9 cellular contexts compared by ENCODE assay signal in the genomic region with DNA sequence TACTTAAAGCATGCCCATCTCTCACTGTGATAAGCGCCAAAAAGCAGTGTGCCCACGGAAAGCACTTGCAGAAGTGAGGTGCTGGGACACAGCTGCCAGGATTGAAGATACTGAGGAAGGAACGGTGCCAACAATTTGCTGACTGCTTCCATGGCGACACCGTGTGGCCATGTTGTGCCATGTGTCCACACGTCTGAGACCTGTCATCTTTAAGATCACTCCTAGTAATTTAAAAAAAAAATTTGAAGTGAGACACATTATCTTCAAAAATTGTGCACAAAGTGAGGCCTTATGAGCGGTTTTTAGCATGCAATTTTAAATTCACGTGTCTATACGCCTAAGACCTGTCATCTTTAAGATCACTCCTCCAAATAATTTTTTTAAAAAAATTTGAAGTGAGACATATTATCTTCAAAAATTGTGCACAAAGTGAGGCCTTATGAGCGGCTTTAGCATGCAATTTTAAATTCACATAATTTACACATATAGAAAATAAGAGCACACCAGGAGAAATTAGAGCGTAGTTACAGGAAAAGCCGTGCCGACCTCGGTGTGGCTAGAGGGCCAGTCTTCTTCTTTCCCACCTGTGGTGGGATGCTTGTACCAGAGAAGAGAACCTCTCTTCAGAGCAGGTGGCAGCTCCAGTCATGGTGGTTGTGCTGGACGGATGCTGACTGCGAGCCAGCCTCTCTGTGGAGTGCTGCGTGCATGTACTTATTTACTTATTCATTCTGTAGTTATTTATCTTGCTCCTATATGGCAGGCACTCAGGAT. TPM values are rescaled to one million over a fixed set of nuclear protein-coding genes. Genes with fewer than 3 reads are reported as not detected.
A peak's percentile ranks its signal among the peaks of the same experiment; 100 is the strongest.
DNase-seq lines count a peak whose midpoint lies in the region; ATAC-seq, FAIRE-seq and TF ChIP-seq lines count a peak whose summit lies in the region.
"Had no signal": no experiment of that assay in that cellular context is flagged by ENCODE, and none has a peak within 500 bp of the region (broad histone marks: within the 10 kb centered on the region; RNA-seq: fewer than 3 reads in every experiment).

No MANE protein-coding gene starts in this region.

- H4K20me1 ChIP-seq in GM12878 (ENCODE audit: control insufficient read depth, insufficient read depth), result no peaks in the 10 kb centered on the region

- FAIRE-seq in GM12878 (lab: Jason Lieb, UNC), result peak; percentile 68

- intact Hi-C loops in GM12878 (cut with micrococcal nuclease; ENCODE audit: unreplicated experiment), result loop anchor here (5.0 kb wide), 1 partner anchor 543 kb away; no protein-coding TSS in a partner anchor

- H3K9ac ChIP-seq in GM12878 (ENCODE audit: control insufficient read depth, insufficient read depth, low read length), result no peak overlapping the region

- no peak for TF ChIP-seq EP300 in GM12878 (IDR thresholded peaks at IDR 0.05; ENCODE audit: borderline replicate concordance in 1 of 2, control insufficient read depth in 1 of 2, low read depth in 2 of 2, low read length in 2 of 2)

- TF ChIP-seq POLR2A in GM12878 (IDR thresholded peaks at IDR 0.05; ENCODE audit: low read depth, low read length), result no peak

- no peak overlapping the region for H3K27ac ChIP-seq in GM12878 (ENCODE audit: control insufficient read depth, insufficient read depth)
- H3K27ac ChIP-seq: vagina had no signal

- peak; percentile 50 for TF ChIP-seq RAD21 in GM12878 (IDR thresholded peaks at IDR 0.05; ENCODE audit: insufficient read depth, low read depth, low read length)

- no TSS peak for BruUV-seq in GM12878 (replicated peaks; lab: Mats Ljungman, UMichigan)

- no peak overlapping the region for H3K4me3 ChIP-seq in GM12878
- H3K4me3 ChIP-seq: vagina had no signal

- SMC1A ChIA-PET in GM12878 (lab: Charles Lee; ENCODE audit: uncharacterized antibody, unreplicated experiment), result no interaction called here

- no peaks in the 10 kb centered on the region for H3K4me1 ChIP-seq in GM12878 (ENCODE audit: control insufficient read depth, insufficient read depth, low read length)

- TF ChIP-seq CTCF in GM12878 (IDR thresholded peaks at IDR 0.05 in 2 of 3, conservative IDR thresholded peaks at IDR 0.05 in 1 of 3; ENCODE audit: control insufficient read depth in 2 of 3, extremely low read depth in 1 of 3, insufficient read depth in 1 of 3, low read depth in 3 of 3, low read length in 3 of 3), result peak; percentile 74 to 79 (median 78)

- ATAC-seq in SK-N-SH treated with all-trans-retinoic acid at 6 μM for 48 hours, result peak; percentile 70
- ATAC-seq in GM12878, result peak; percentile 76
- ATAC-seq in GM21737 (IDR thresholded peaks at IDR 0.05; ENCODE audit: unreplicated experiment), result no peak

- POLR2A ChIA-PET in GM12878 (lab: Charles Lee), result no interaction called here

- no peaks in the 10 kb centered on the region for H3K9me3 ChIP-seq in GM12878 (replicated peaks; ENCODE audit: control insufficient read depth, insufficient read depth, low read length)
- H3K9me3 ChIP-seq: vagina had no signal

- H3K36me3 ChIP-seq in GM12878 (ENCODE audit: control insufficient read depth in 2 of 2, insufficient read depth in 2 of 2, low read length in 1 of 2), result no peaks in the 10 kb centered on the region
- H3K36me3 ChIP-seq: vagina had no signal

- CTCF ChIA-PET in GM12878 (lab: Yijun Ruan, JAX), result interaction anchor here (0.5 kb wide), 1 partner anchor 112 kb away, joined by 3 read pairs; no protein-coding TSS in a partner anchor

- no peak overlapping the region for H2AFZ ChIP-seq in GM12878 (ENCODE audit: control insufficient read depth, low read depth, low read length)

- H3K79me2 ChIP-seq in GM12878 (ENCODE audit: control insufficient read depth, insufficient read depth, low read length), result no peaks in the 10 kb centered on the region

- in situ Hi-C loops in KBM-7 (cut with MboI; ENCODE audit: low pct_unique_long_range_greater_than_20kb, low sequenced_read_pairs) (no loop called here), GM12878 (cut with MboI) (loop anchor here (5.0 kb wide), 1 partner anchor 1833 kb away; no protein-coding TSS in a partner anchor)

- WGBS in GM12878 (ENCODE audit: insufficient coverage, insufficient replicate concordance, low lambda C conversion rate, missing lambda C conversion rate), result 26% methylated on average over 17 of the region's 17 CpGs

- DNase-seq in DMS79 (lab: John Stamatoyannopoulos, UW), result peak; percentile 4
- DNase-seq in KBM-7, result peak; percentile 62
- peak; percentile 15 for DNase-seq in GM12878 (ENCODE audit: low read depth, low spot score)
- peak; percentile 69 for DNase-seq in islet precursor cell
- peak; percentile 60 for DNase-seq in stimulated activated CD4-positive, alpha-beta T cell treated with anti-CD3 and anti-CD28 coated beads, Interleukin-4, amount 100 ng/mL, for 1 hour
- no peak for DNase-seq in AG08395 (ENCODE audit: low spot score)

- H3K4me2 ChIP-seq in GM12878 (ENCODE audit: control insufficient read depth, insufficient read depth), result no peak overlapping the region

- RAD21 ChIA-PET in GM12878 (lab: Charles Lee; ENCODE audit: unreplicated experiment), result no interaction called here

- H3K27me3 ChIP-seq in GM12878 (replicated peaks in 1 of 2; ENCODE audit: control insufficient read depth in 2 of 2, insufficient read depth in 2 of 2, low read length in 1 of 2), result peaks cover 0 to 2% of the 10 kb centered on the region in 2 experiments; a peak in 2 of 4 replicates
- H3K27me3 ChIP-seq: vagina had no signal

TF ChIP-seq in SK-N-SH treated with all-trans-retinoic acid at 6 μM for 48 hours, 23 proteins besides CTCF, POLR2A, EP300 and RAD21 (continues in another document):
- TF ChIP-seq ZNF70 (CRISPR knock-in tag; IDR thresholded peaks at IDR 0.05) (no peak), ESRRG (CRISPR knock-in tag; IDR thresholded peaks at IDR 0.05) (no peak), SNAI2 (CRISPR knock-in tag; IDR thresholded peaks at IDR 0.05) (no peak), OSR1 (CRISPR knock-in tag; IDR thresholded peaks at IDR 0.05) (no peak), CSDC2 (CRISPR knock-in tag; IDR thresholded peaks at IDR 0.05) (no peak), ZFP30 (CRISPR knock-in tag; IDR thresholded peaks at IDR 0.05) (no peak), ARNTL (CRISPR knock-in tag; IDR thresholded peaks at IDR 0.05; ENCODE audit: borderline replicate concordance, low read depth) (no peak), ISL1 (CRISPR knock-in tag; IDR thresholded peaks at IDR 0.05) (no peak), TCF4 (CRISPR knock-in tag; IDR thresholded peaks at IDR 0.05; ENCODE audit: borderline replicate concordance) (no peak), ZC3H10 (CRISPR knock-in tag; IDR thresholded peaks at IDR 0.05) (no peak)

TF ChIP-seq in GM12878, 131 proteins besides CTCF, POLR2A, EP300 and RAD21:
- TF ChIP-seq SMC3 (IDR thresholded peaks at IDR 0.05; ENCODE audit: borderline replicate concordance, low read length) (peak; percentile 62), JUNB (IDR thresholded peaks at IDR 0.05) (no peak)

RNA-seq across cellular contexts. Expression of a gene that starts 21.4 kb away (rescaled TPM):
- total RNA-seq in GM12878 (2013; cell fraction: nucleolus; rRNA removed), result not detected in 2 replicates
- not detected in 2 replicates for total RNA-seq in GM12878 (2014; rRNA removed)
- not detected in 2 replicates for total RNA-seq in GM12878 (2014; rRNA removed; fragmentation: Illumina TruSeq; extraction: Trizol)
- 0.27 TPM in 1 of 2 replicates, not detected in the other for total RNA-seq in GM12878 (2021)
- polyA plus RNA-seq in GM12878 (2011; ENCODE audit: low read depth), result not detected
- polyA plus RNA-seq in GM12878 (2011; rRNA removed), result 0.06 and 0.18 TPM in 2 replicates
- 0.03 and 0.06 TPM in 2 replicates for polyA plus RNA-seq in GM12878 (2011; cell fraction: cytosol; rRNA removed)
- polyA plus RNA-seq in GM12878 (2011; cell fraction: nucleus; rRNA removed), result 0.73 and 0.80 TPM in 2 replicates
- polyA plus RNA-seq in GM12878 (2012), result not detected in 2 replicates
- not detected in 2 replicates for polyA plus RNA-seq in GM12878 (2014; fragmentation: Illumina TruSeq; extraction: Trizol)
- polyA plus RNA-seq in GM12878 (2014; fragmentation: Nextera tagmentation; extraction: Ambion mirVana), result not detected
- polyA plus RNA-seq in GM12878 (2014; rRNA removed), result not detected in 2 replicates
- not detected for polyA plus RNA-seq in GM12878 (2016; fragmentation: Nextera tagmentation; extraction: Ambion mirVana)
- polyA minus RNA-seq in GM12878 (2011; rRNA and poly(A)+ RNA removed), result 0.21 and 0.29 TPM in 2 replicates
- polyA minus RNA-seq in GM12878 (2011; cell fraction: cytosol; rRNA and poly(A)+ RNA removed), result not detected in 2 replicates
- polyA minus RNA-seq in GM12878 (2011; cell fraction: nucleus; rRNA and poly(A)+ RNA removed), result 0.36 and 0.38 TPM in 2 replicates
